Comparison of ENCODE assay signal across 9 cellular contexts in the genomic region with DNA sequence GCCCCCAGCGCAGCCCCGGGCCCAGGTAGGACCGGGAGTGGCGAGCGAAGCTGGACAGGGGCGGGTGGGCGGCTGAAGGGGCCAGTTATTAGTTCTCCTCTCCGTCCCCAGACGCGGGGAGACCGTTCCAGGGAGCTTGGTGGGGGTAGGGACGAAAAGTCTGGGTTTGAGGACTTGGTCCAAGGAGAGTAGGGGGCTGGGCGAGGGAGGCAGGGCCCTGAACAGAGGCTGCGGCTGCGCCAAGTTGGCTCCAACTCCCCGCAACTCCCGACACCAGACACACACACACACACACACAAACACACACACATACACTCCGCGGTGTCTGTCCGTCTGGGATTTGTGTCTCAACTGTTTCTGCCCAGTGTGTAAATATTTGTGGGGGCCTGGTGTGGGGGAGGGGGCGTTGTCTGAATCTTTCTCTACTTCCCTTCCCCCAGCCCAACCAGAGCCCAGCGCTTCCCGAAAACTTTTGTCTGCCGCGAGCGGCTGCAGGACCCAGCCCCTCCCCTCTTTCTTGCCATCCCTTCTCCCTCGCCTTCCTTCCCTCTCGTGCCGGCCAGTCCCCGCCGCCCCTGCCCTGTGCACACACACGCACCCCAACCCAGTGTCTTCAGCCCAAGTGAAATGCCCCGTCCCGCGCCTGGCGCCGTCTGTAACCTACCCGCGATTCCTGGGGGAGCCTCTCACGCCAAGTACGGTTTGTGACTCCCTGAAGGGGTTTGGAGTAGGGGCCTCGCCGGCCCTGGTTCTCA. TPM values are rescaled to one million over a fixed set of nuclear protein-coding genes. Genes with fewer than 3 reads are reported as not detected.
A peak's percentile ranks its signal among the peaks of the same experiment; 100 is the strongest.
DNase-seq lines count a peak whose midpoint lies in the region; ATAC-seq and TF ChIP-seq lines count a peak whose summit lies in the region.
"Had no signal": no experiment of that assay in that cellular context is flagged by ENCODE, and none has a peak within 500 bp of the region (broad histone marks: within the 10 kb centered on the region; RNA-seq: fewer than 3 reads in every experiment).

No MANE protein-coding gene starts in this region.

- WGBS in esophagus squamous epithelium, 2 donors, result 37 to 45% methylated on average over 14 to 28 of the region's 43 CpGs
- WGBS in urinary bladder, result 9% methylated on average over 43 of the region's 43 CpGs
- 10 to 16% methylated on average over 13 to 17 of the region's 43 CpGs for WGBS in gastroesophageal sphincter (ENCODE audit: low coverage in 1 of 2), 2 donors

- H3K4me3 ChIP-seq in esophagus squamous epithelium (peak overlapping the region; percentile 54 to 77 (median 65)), urinary bladder (ENCODE audit: low read depth, low read length) (peak overlapping the region; percentile 35), gastroesophageal sphincter (peak overlapping the region in 1 of 2 donors; percentile 51)

- peaks cover 16 to 74% (median 18%) of the 10 kb centered on the region in 3 donors for H3K4me1 ChIP-seq in esophagus squamous epithelium
- H3K4me1 ChIP-seq in urinary bladder (ENCODE audit: insufficient read depth), result no peaks in the 10 kb centered on the region
- peaks cover 0 to 36% (median 22%) of the 10 kb centered on the region in 3 donors for H3K4me1 ChIP-seq in gastroesophageal sphincter

- no peak overlapping the region for H3K27ac Mint-ChIP-seq in activated naive CD4-positive, alpha-beta T cell treated with anti-CD3 and anti-CD28 coated beads, Interleukin-2, amount 50 U/mL, for 24 hours
- H3K27ac Mint-ChIP-seq in naive B cell, result no peak overlapping the region
- H3K27ac Mint-ChIP-seq in T-helper 2 cell treated with Interferon-gamma antibody and Interleukin-4, amounts not matched to agents 5 μg/mL and 100 μg/mL, for 36 hours, result no peak overlapping the region

- H3K9me3 ChIP-seq in esophagus squamous epithelium (no peaks in the 10 kb centered on the region), gastroesophageal sphincter (no peaks in the 10 kb centered on the region)

- H3K36me3 ChIP-seq in esophagus squamous epithelium, result peaks cover 0 to 9% (median 0%) of the 10 kb centered on the region in 3 donors
- no peaks in the 10 kb centered on the region for H3K36me3 ChIP-seq in urinary bladder (ENCODE audit: insufficient read depth)
- H3K36me3 ChIP-seq in gastroesophageal sphincter, result no peaks in the 10 kb centered on the region

- TF ChIP-seq CTCF in esophagus squamous epithelium (IDR thresholded peaks at IDR 0.05), result no peak
- TF ChIP-seq CTCF in gastroesophageal sphincter (IDR thresholded peaks at IDR 0.05), result no peak

- TF ChIP-seq POLR2A in esophagus squamous epithelium (IDR thresholded peaks at IDR 0.05), result no peak
- no peak for TF ChIP-seq POLR2A in gastroesophageal sphincter (IDR thresholded peaks at IDR 0.05)

- H3K36me3 Mint-ChIP-seq in activated naive CD4-positive, alpha-beta T cell treated with anti-CD3 and anti-CD28 coated beads, Interleukin-2, amount 50 U/mL, for 24 hours, result no peaks in the 10 kb centered on the region
- H3K36me3 Mint-ChIP-seq in naive B cell, result no peaks in the 10 kb centered on the region
- H3K36me3 Mint-ChIP-seq in T-helper 2 cell treated with Interferon-gamma antibody and Interleukin-4, amounts not matched to agents 5 μg/mL and 100 μg/mL, for 36 hours (ENCODE audit: low read depth), result no peaks in the 10 kb centered on the region

- no peak for ATAC-seq in naive B cell (ENCODE audit: low read depth in 2 of 2)
- no peak for ATAC-seq in gastroesophageal sphincter

- peaks cover 11% of the 10 kb centered on the region for H3K4me1 Mint-ChIP-seq in activated naive CD4-positive, alpha-beta T cell treated with anti-CD3 and anti-CD28 coated beads, Interleukin-2, amount 50 U/mL, for 24 hours
- peaks cover 6 to 25% (median 7%) of the 10 kb centered on the region in 3 donors for H3K4me1 Mint-ChIP-seq in naive B cell
- no peaks in the 10 kb centered on the region for H3K4me1 Mint-ChIP-seq in T-helper 2 cell treated with Interferon-gamma antibody and Interleukin-4, amounts not matched to agents 5 μg/mL and 100 μg/mL, for 36 hours (ENCODE audit: low read depth)

- H3K4me3 Mint-ChIP-seq in activated naive CD4-positive, alpha-beta T cell treated with anti-CD3 and anti-CD28 coated beads, Interleukin-2, amount 50 U/mL, for 24 hours, result peak overlapping the region; percentile 30
- H3K4me3 Mint-ChIP-seq in naive B cell, result peak overlapping the region; percentile 33 to 80 (median 66)
- no peak overlapping the region for H3K4me3 Mint-ChIP-seq in T-helper 2 cell treated with Interferon-gamma antibody and Interleukin-4, amounts not matched to agents 5 μg/mL and 100 μg/mL, for 36 hours

- no peak for DNase-seq in activated naive CD4-positive, alpha-beta T cell (lab: John Stamatoyannopoulos, UW)
- DNase-seq in esophagus squamous epithelium (lab: John Stamatoyannopoulos, UW), result no peak
- no peak for DNase-seq in naive B cell
- DNase-seq in T-helper 2 cell treated with Interferon-gamma antibody and Interleukin-4, amounts not matched to agents 5 μg/mL and 100 μg/mL, for 36 hours (ENCODE audit: low spot score), result no peak
- DNase-seq in NOMO-1 treated with dmso at 0.1 percent for 144 hours (lab: John Stamatoyannopoulos, UW; ENCODE audit: unreplicated experiment), result no peak

- intact Hi-C loops in esophagus squamous epithelium (cut with DNase I), result no loop called here

- H3K27ac ChIP-seq in esophagus squamous epithelium (peak overlapping the region in 3 of 4 donors; percentile 56 to 88 (median 78)), urinary bladder (ENCODE audit: low read depth) (no peak overlapping the region), gastroesophageal sphincter (peak overlapping the region in 1 of 4 donors; percentile 1)

- no peaks in the 10 kb centered on the region for H3K9me3 Mint-ChIP-seq in activated naive CD4-positive, alpha-beta T cell treated with anti-CD3 and anti-CD28 coated beads, Interleukin-2, amount 50 U/mL, for 24 hours
- no peaks in the 10 kb centered on the region for H3K9me3 Mint-ChIP-seq in naive B cell
- H3K9me3 Mint-ChIP-seq in T-helper 2 cell treated with Interferon-gamma antibody and Interleukin-4, amounts not matched to agents 5 μg/mL and 100 μg/mL, for 36 hours, result no peaks in the 10 kb centered on the region

- H3K27me3 ChIP-seq in esophagus squamous epithelium (peaks cover 0 to 34% (median 0%) of the 10 kb centered on the region in 4 donors), gastroesophageal sphincter (peaks cover 67% of the 10 kb centered on the region)

- H3K27me3 Mint-ChIP-seq in activated naive CD4-positive, alpha-beta T cell treated with anti-CD3 and anti-CD28 coated beads, Interleukin-2, amount 50 U/mL, for 24 hours, result peaks cover 35% of the 10 kb centered on the region
- H3K27me3 Mint-ChIP-seq in naive B cell, result peaks cover 57 to 86% (median 78%) of the 10 kb centered on the region in 3 donors
- H3K27me3 Mint-ChIP-seq in T-helper 2 cell treated with Interferon-gamma antibody and Interleukin-4, amounts not matched to agents 5 μg/mL and 100 μg/mL, for 36 hours (ENCODE audit: low read depth), result peaks cover 72% of the 10 kb centered on the region

- no peak for TF ChIP-seq EP300 in gastroesophageal sphincter (IDR thresholded peaks at IDR 0.05)

RNA-seq across cellular contexts. Expression of gene MDFI, which starts 0.7 kb away (rescaled TPM):
- total RNA-seq in esophagus squamous epithelium (100 to 1,000 TPM in 1 of 4 donors, 10 to 100 TPM in 3; 50.5 to 105 (median 81.8) TPM), urinary bladder (32.6 TPM), gastroesophageal sphincter (1 to 10 TPM in 3 of 4 donors, not detected in 1; 1.4 to 6.5 (median 2.3) TPM)
- polyA plus RNA-seq in naive B cell (ENCODE audit: low read depth in 6 of 6) (not detected), urinary bladder (20.6 TPM)
- total RNA-seq: OCI-LY7 had no signal
